Comparison of ENCODE assay signal across 24 cellular contexts in genomic region chr12:66176105-66176504, GRCh38.
"Had no signal": no experiment of that assay in that cellular context is flagged by ENCODE, and none has a peak within 500 bp of the region (broad histone marks: within the 10 kb centered on the region; RNA-seq: fewer than 3 reads in every experiment).

No MANE protein-coding gene starts in this region.

- H3K27ac ChIP-seq: brain microvascular endothelial cell, esophagus muscularis mucosa, parathyroid adenoma, psoas muscle, suprapubic skin, tibial artery had no signal

- H3K27me3 ChIP-seq: brain microvascular endothelial cell, suprapubic skin had no signal

- H3K4me1 ChIP-seq: parathyroid adenoma, psoas muscle, suprapubic skin, tibial artery had no signal

- H3K36me3 ChIP-seq: brain microvascular endothelial cell, esophagus muscularis mucosa, suprapubic skin, tibial artery had no signal

- H3K9me3 ChIP-seq: esophagus muscularis mucosa, psoas muscle, suprapubic skin, tibial artery had no signal

- ATAC-seq: psoas muscle, SK-N-SH treated with all-trans-retinoic acid at 6 μM for 48 hours had no signal

- DNase-seq: activated CD4-positive, alpha-beta memory T cell treated with anti-CD3 and anti-CD28 coated beads for 36 hours; activated CD4-positive, alpha-beta T cell treated with anti-CD3 and anti-CD28 coated beads, Interleukin-2, amount 10 ng/mL, durations not matched to agents 24 days and 14 days; activated CD4-positive, CD25-positive, alpha-beta regulatory T cell treated with anti-CD3 and anti-CD28 coated beads, Interleukin-2, amount 50 U/mL, for 72 hours; activated CD8-positive, alpha-beta memory T cell treated with anti-CD3 and anti-CD28 coated beads, Interleukin-2, amount 50 U/mL, for 4 hours; activated effector memory CD4-positive, alpha-beta T cell treated with anti-CD3 and anti-CD28 coated beads, Interleukin-2, amount 50 U/mL, for 16 hours; activated naive CD4-positive, alpha-beta T cell treated with anti-CD3 and anti-CD28 coated beads for 36 hours; activated naive CD8-positive, alpha-beta T cell treated with anti-CD3 and anti-CD28 coated beads, Interleukin-2, amount 10 ng/mL, durations not matched to agents 7 days and 5 days; activated T-cell treated with anti-CD3 and anti-CD28 coated beads, Interleukin-2, amount 50 U/mL, for 1 hour; amniotic stem cell; brain microvascular endothelial cell; caudate nucleus; endodermal cell; foreskin fibroblast; left colon; naive B cell; nucleus accumbens; psoas muscle; stimulated activated naive CD4-positive, alpha-beta T cell; T-helper 2 cell; tibial artery had no signal

- H3K4me3 ChIP-seq: esophagus muscularis mucosa, psoas muscle, suprapubic skin, tibial artery had no signal
